23 cellular contexts compared by ENCODE assay signal in the genomic region with DNA sequence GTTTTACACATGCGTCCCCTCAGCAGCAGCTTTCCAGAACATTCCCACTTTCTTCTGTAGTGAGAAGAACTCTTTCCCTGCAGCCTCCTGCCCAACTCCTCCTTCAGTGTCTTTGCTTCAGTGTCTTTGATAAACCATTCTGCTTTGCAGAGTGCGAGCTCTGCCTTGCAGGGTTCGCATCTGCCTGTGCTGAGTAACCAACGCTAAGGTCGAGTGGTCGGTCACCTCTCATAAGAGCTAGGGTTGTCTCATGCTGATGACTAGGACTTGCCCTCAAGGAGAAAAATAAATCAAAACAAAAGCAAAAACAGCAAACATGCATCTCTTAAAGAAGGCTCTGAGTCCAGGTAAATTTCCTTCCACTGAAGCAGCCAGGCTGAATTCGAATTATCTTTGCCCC. TPM values are rescaled to one million over a fixed set of nuclear protein-coding genes. Genes with fewer than 3 reads are reported as not detected.
DNase-seq lines count a peak whose midpoint lies in the region; ATAC-seq, FAIRE-seq and TF ChIP-seq lines count a peak whose summit lies in the region.
"Had no signal": no experiment of that assay in that cellular context is flagged by ENCODE, and none has a peak within 500 bp of the region (broad histone marks: within the 10 kb centered on the region; RNA-seq: fewer than 3 reads in every experiment).

No MANE protein-coding gene starts in this region.

- RAD21 ChIA-PET in GM12878 (lab: Charles Lee; ENCODE audit: unreplicated experiment): no interaction called here

- 39% methylated on average over 7 of the region's 7 CpGs for WGBS in GM12878 (ENCODE audit: insufficient coverage, insufficient replicate concordance, low lambda C conversion rate, missing lambda C conversion rate)

- H2AFZ ChIP-seq in GM12878 (ENCODE audit: control insufficient read depth, low read depth, low read length): no peak overlapping the region

- intact Hi-C loops in natural killer cell (cut with micrococcal nuclease) (no loop called here), GM12878 (cut with micrococcal nuclease; ENCODE audit: unreplicated experiment) (no loop called here)

- H3K27me3 ChIP-seq in GM12878 (replicated peaks in 1 of 2; ENCODE audit: control insufficient read depth in 2 of 2, insufficient read depth in 2 of 2, low read length in 1 of 2): peaks cover 0 to 6% of the 10 kb centered on the region in 2 experiments; a peak in 3 of 4 replicates
- H3K27me3 ChIP-seq: BE2C, BLaER1 had no signal

- H3K4me1 Mint-ChIP-seq in natural killer cell treated with Interleukin-12 subunit alpha and Interleukin-12 subunit beta and Interleukin-15 and Interleukin-18, amount 100 ng/mL, for 72 hours (ENCODE audit: low read depth in 2 of 2): no peaks in the 10 kb centered on the region
- H3K4me1 Mint-ChIP-seq in natural killer cell: no peaks in the 10 kb centered on the region
- peaks cover 3% of the 10 kb centered on the region for H3K4me1 Mint-ChIP-seq in activated T-cell treated with anti-CD3 and anti-CD28 coated beads, Interleukin-2, amount 50 U/mL, for 24 hours (ENCODE audit: low read depth)
- H3K4me1 Mint-ChIP-seq: CD14-positive monocyte; CD4-positive, CD25-positive, alpha-beta regulatory T cell; CD8-positive, alpha-beta memory T cell had no signal

- no peak for TF ChIP-seq CTCF in natural killer cell (IDR thresholded peaks at IDR 0.05)
- no peak for TF ChIP-seq CTCF in GM12878 (IDR thresholded peaks at IDR 0.05 in 2 of 3, conservative IDR thresholded peaks at IDR 0.05 in 1 of 3; ENCODE audit: control insufficient read depth in 2 of 3, extremely low read depth in 1 of 3, insufficient read depth in 1 of 3, low read depth in 3 of 3, low read length in 3 of 3)

- no peak for TF ChIP-seq EP300 in GM12878 (IDR thresholded peaks at IDR 0.05; ENCODE audit: borderline replicate concordance in 1 of 2, control insufficient read depth in 1 of 2, low read depth in 2 of 2, low read length in 2 of 2)

- no TSS peak for BruUV-seq in GM12878 (replicated peaks; lab: Mats Ljungman, UMichigan)

- H3K4me3 ChIP-seq in GM12878: no peak overlapping the region
- H3K4me3 ChIP-seq: BLaER1 had no signal

- H3K27ac ChIP-seq in GM12878 (ENCODE audit: control insufficient read depth, insufficient read depth): no peak overlapping the region
- H3K27ac ChIP-seq: 22Rv1, BLaER1 had no signal

- no peaks in the 10 kb centered on the region for H3K79me2 ChIP-seq in GM12878 (ENCODE audit: control insufficient read depth, insufficient read depth, low read length)

- no peak for TF ChIP-seq POLR2A in GM12878 (IDR thresholded peaks at IDR 0.05; ENCODE audit: low read depth, low read length)

- no peaks in the 10 kb centered on the region for H3K36me3 ChIP-seq in GM12878 (ENCODE audit: control insufficient read depth in 2 of 2, insufficient read depth in 2 of 2, low read length in 1 of 2)
- H3K36me3 ChIP-seq: BE2C, BLaER1 had no signal

- H4K20me1 ChIP-seq in GM12878 (ENCODE audit: control insufficient read depth, insufficient read depth): no peaks in the 10 kb centered on the region
- H4K20me1 ChIP-seq: BLaER1 had no signal

- ATAC-seq in natural killer cell treated with Interleukin-12 subunit alpha and Interleukin-12 subunit beta and Interleukin-15 and Interleukin-18, amount 100 ng/mL, for 72 hours: no peak
- ATAC-seq in natural killer cell (no peak), GM12878 (no peak)

- CTCF ChIA-PET in GM12878 (lab: Yijun Ruan, JAX): no interaction called here

- no peak overlapping the region for H3K27ac Mint-ChIP-seq in natural killer cell treated with Interleukin-12 subunit alpha and Interleukin-12 subunit beta and Interleukin-15 and Interleukin-18, amount 100 ng/mL, for 72 hours
- no peak overlapping the region for H3K27ac Mint-ChIP-seq in natural killer cell
- no peak overlapping the region for H3K27ac Mint-ChIP-seq in activated T-cell treated with anti-CD3 and anti-CD28 coated beads, Interleukin-2, amount 50 U/mL, for 24 hours
- H3K27ac Mint-ChIP-seq: CD14-positive monocyte; CD4-positive, alpha-beta memory T cell; CD4-positive, CD25-positive, alpha-beta regulatory T cell; CD8-positive, alpha-beta memory T cell had no signal

- in situ Hi-C loops in GM12878 (cut with MboI): no loop called here

- SMC1A ChIA-PET in GM12878 (lab: Charles Lee; ENCODE audit: uncharacterized antibody, unreplicated experiment): no interaction called here

- no peak for FAIRE-seq in GM12878 (lab: Jason Lieb, UNC)
- FAIRE-seq: G401.6, GM12892, GM18507 had no signal

- H3K9me3 Mint-ChIP-seq in natural killer cell treated with Interleukin-12 subunit alpha and Interleukin-12 subunit beta and Interleukin-15 and Interleukin-18, amount 100 ng/mL, for 72 hours: peaks cover 2% of the 10 kb centered on the region
- peaks cover 2 to 3% of the 10 kb centered on the region in 2 donors for H3K9me3 Mint-ChIP-seq in natural killer cell
- peaks cover 10% of the 10 kb centered on the region for H3K9me3 Mint-ChIP-seq in activated T-cell treated with anti-CD3 and anti-CD28 coated beads, Interleukin-2, amount 50 U/mL, for 24 hours

- H3K9ac ChIP-seq in GM12878 (ENCODE audit: control insufficient read depth, insufficient read depth, low read length): no peak overlapping the region
- H3K9ac ChIP-seq: BLaER1 had no signal

- no peaks in the 10 kb centered on the region for H3K9me3 ChIP-seq in GM12878 (replicated peaks; ENCODE audit: control insufficient read depth, insufficient read depth, low read length)
- H3K9me3 ChIP-seq: BE2C had no signal

- H3K4me3 Mint-ChIP-seq in natural killer cell treated with Interleukin-12 subunit alpha and Interleukin-12 subunit beta and Interleukin-15 and Interleukin-18, amount 100 ng/mL, for 72 hours: no peak overlapping the region
- H3K4me3 Mint-ChIP-seq in natural killer cell: no peak overlapping the region
- no peak overlapping the region for H3K4me3 Mint-ChIP-seq in activated T-cell treated with anti-CD3 and anti-CD28 coated beads, Interleukin-2, amount 50 U/mL, for 24 hours
- H3K4me3 Mint-ChIP-seq: CD14-positive monocyte; CD4-positive, alpha-beta memory T cell; CD4-positive, CD25-positive, alpha-beta regulatory T cell; CD8-positive, alpha-beta memory T cell had no signal

- DNase-seq in natural killer cell treated with Interleukin-12 subunit alpha and Interleukin-12 subunit beta and Interleukin-15 and Interleukin-18, amount 100 ng/mL, for 72 hours (ENCODE audit: low spot score): peak; percentile 18
- DNase-seq in natural killer cell (no peak), GM12878 (ENCODE audit: low read depth, low spot score) (no peak), iPS-NIHi11 (ENCODE audit: low spot score) (no peak)
- no peak for DNase-seq in activated T-cell treated with anti-CD3 and anti-CD28 coated beads, Interleukin-2, amount 50 U/mL, for 24 hours
- DNase-seq: ACHN; BE2C; C1 segment of cervical spinal cord; CD4-positive, alpha-beta memory T cell; CD4-positive, CD25-positive, alpha-beta regulatory T cell; CD8-positive, alpha-beta memory T cell; COR-L47; DMS 273 treated with DMSO at 0.1 percent for 48 hours; DMS153; DMS53; DMS79 treated with DMSO at 0.1 percent for 48 hours; GF-D8 had no signal

- peaks cover 4% of the 10 kb centered on the region for H3K36me3 Mint-ChIP-seq in natural killer cell treated with Interleukin-12 subunit alpha and Interleukin-12 subunit beta and Interleukin-15 and Interleukin-18, amount 100 ng/mL, for 72 hours
- H3K36me3 Mint-ChIP-seq in natural killer cell: peaks cover 4% of the 10 kb centered on the region
- H3K36me3 Mint-ChIP-seq in activated T-cell treated with anti-CD3 and anti-CD28 coated beads, Interleukin-2, amount 50 U/mL, for 24 hours (ENCODE audit: low read depth): no peaks in the 10 kb centered on the region
- H3K36me3 Mint-ChIP-seq: CD14-positive monocyte had no signal

- TF ChIP-seq RAD21 in GM12878 (IDR thresholded peaks at IDR 0.05; ENCODE audit: insufficient read depth, low read depth, low read length): no peak

- POLR2A ChIA-PET in GM12878 (lab: Charles Lee): no interaction called here

- no peaks in the 10 kb centered on the region for H3K4me1 ChIP-seq in GM12878 (ENCODE audit: control insufficient read depth, insufficient read depth, low read length)

- H3K4me2 ChIP-seq in GM12878 (ENCODE audit: control insufficient read depth, insufficient read depth): no peak overlapping the region
- H3K4me2 ChIP-seq: BLaER1 had no signal

- peaks cover 9 to 14% of the 10 kb centered on the region in 2 donors for H3K27me3 Mint-ChIP-seq in natural killer cell treated with Interleukin-12 subunit alpha and Interleukin-12 subunit beta and Interleukin-15 and Interleukin-18, amount 100 ng/mL, for 72 hours
- peaks cover 0 to 9% of the 10 kb centered on the region in 2 donors for H3K27me3 Mint-ChIP-seq in natural killer cell (ENCODE audit: low read depth in 2 of 2)
- H3K27me3 Mint-ChIP-seq in activated T-cell treated with anti-CD3 and anti-CD28 coated beads, Interleukin-2, amount 50 U/mL, for 24 hours: peaks cover 20% of the 10 kb centered on the region

RNA-seq across cellular contexts. Expression of a gene that starts 22.7 kb away (rescaled TPM):
- under 1 TPM; 0.14 to 0.17 TPM for total RNA-seq in natural killer cell treated with Interleukin-12 subunit alpha and Interleukin-12 subunit beta and Interleukin-15 and Interleukin-18, amount 100 ng/mL, for 72 hours
- total RNA-seq in natural killer cell (1 to 10 TPM in 1 of 3 donors, under 1 TPM in 2; 0.14 to 1.3 (median 0.58) TPM), GM12878 (2014; rRNA removed) (under 0.01 TPM in 1 of 2 replicates, not detected in the other), GM12878 (2014; rRNA removed; fragmentation: Illumina TruSeq; extraction: Trizol) (not detected in 2 replicates), GM12878 (2021) (0.03 TPM in 1 of 2 replicates, not detected in the other)
- total RNA-seq in GM12878 (2013; cell fraction: nucleolus; rRNA removed): not detected in 2 replicates
- not detected for polyA plus RNA-seq in GM12878 (2011; ENCODE audit: low read depth)
- polyA plus RNA-seq in GM12878 (2011; rRNA removed) (not detected in 2 replicates), GM12878 (2014; fragmentation: Illumina TruSeq; extraction: Trizol) (not detected in 2 replicates), GM12878 (2014; fragmentation: Nextera tagmentation; extraction: Ambion mirVana) (not detected), GM12878 (2014; rRNA removed) (not detected in 2 replicates), GM12878 (2016; fragmentation: Nextera tagmentation; extraction: Ambion mirVana) (under 1 TPM in 1 of 2 experiments, not detected in 1; 0.05 TPM)
- polyA plus RNA-seq in GM12878 (2011; cell fraction: cytosol; rRNA removed): 0.01 TPM in 1 of 2 replicates, not detected in the other
- polyA plus RNA-seq in GM12878 (2011; cell fraction: nucleus; rRNA removed): not detected in 2 replicates
- polyA plus RNA-seq in GM12878 (2012): 0.06 and 0.08 TPM in 2 replicates
- not detected in 2 replicates for polyA minus RNA-seq in GM12878 (2011; rRNA and poly(A)+ RNA removed)
- not detected in 2 replicates for polyA minus RNA-seq in GM12878 (2011; cell fraction: cytosol; rRNA and poly(A)+ RNA removed)
- not detected in 2 replicates for polyA minus RNA-seq in GM12878 (2011; cell fraction: nucleus; rRNA and poly(A)+ RNA removed)
- polyA plus RNA-seq: CD14-positive monocyte had no signal
